In genomic region chr12:22250762-22251161, GRCh38 we compare ENCODE assay signal across 25 cellular contexts.
DNase-seq lines count a peak whose midpoint lies in the region; ATAC-seq and TF ChIP-seq lines count a peak whose summit lies in the region.
"Had no signal": no experiment of that assay in that cellular context is flagged by ENCODE, and none has a peak within 500 bp of the region (broad histone marks: within the 10 kb centered on the region; RNA-seq: fewer than 3 reads in every experiment).

No MANE protein-coding gene starts in this region.

- H3K4me3 Mint-ChIP-seq in natural killer cell treated with Interleukin-12 subunit alpha and Interleukin-12 subunit beta and Interleukin-15 and Interleukin-18, amount 100 ng/mL, for 72 hours, result no peak overlapping the region
- H3K4me3 Mint-ChIP-seq: activated naive CD8-positive, alpha-beta T cell treated with anti-CD3 and anti-CD28 coated beads for 36 hours; nephron progenitor cell had no signal

- ATAC-seq in natural killer cell treated with Interleukin-12 subunit alpha and Interleukin-12 subunit beta and Interleukin-15 and Interleukin-18, amount 100 ng/mL, for 72 hours, result no peak
- ATAC-seq in mucosa of descending colon, result no peak
- ATAC-seq: heart left ventricle, lower lobe of right lung had no signal

- in situ Hi-C loops in KBM-7 (cut with MboI; ENCODE audit: low pct_unique_long_range_greater_than_20kb, low sequenced_read_pairs), result no loop called here
- in situ Hi-C loops in SK-MEL-5 (cut with HindIII; ENCODE audit: low pct_unique_long_range_greater_than_20kb, low sequenced_read_pairs), result no loop called here

- H3K27ac Mint-ChIP-seq in natural killer cell treated with Interleukin-12 subunit alpha and Interleukin-12 subunit beta and Interleukin-15 and Interleukin-18, amount 100 ng/mL, for 72 hours, result no peak overlapping the region
- H3K27ac Mint-ChIP-seq: activated naive CD8-positive, alpha-beta T cell treated with anti-CD3 and anti-CD28 coated beads for 36 hours; nephron progenitor cell had no signal

- H3K9me3 Mint-ChIP-seq in natural killer cell treated with Interleukin-12 subunit alpha and Interleukin-12 subunit beta and Interleukin-15 and Interleukin-18, amount 100 ng/mL, for 72 hours, result no peaks in the 10 kb centered on the region
- H3K9me3 Mint-ChIP-seq: activated naive CD8-positive, alpha-beta T cell treated with anti-CD3 and anti-CD28 coated beads for 36 hours; nephron progenitor cell had no signal

- no peaks in the 10 kb centered on the region for H3K36me3 Mint-ChIP-seq in natural killer cell treated with Interleukin-12 subunit alpha and Interleukin-12 subunit beta and Interleukin-15 and Interleukin-18, amount 100 ng/mL, for 72 hours
- H3K36me3 Mint-ChIP-seq: activated naive CD8-positive, alpha-beta T cell treated with anti-CD3 and anti-CD28 coated beads for 36 hours had no signal

- peaks cover 0 to 3% of the 10 kb centered on the region in 2 donors for H3K4me1 Mint-ChIP-seq in natural killer cell treated with Interleukin-12 subunit alpha and Interleukin-12 subunit beta and Interleukin-15 and Interleukin-18, amount 100 ng/mL, for 72 hours (ENCODE audit: low read depth in 2 of 2)

- no peak overlapping the region for H3K4me3 ChIP-seq in mucosa of descending colon
- H3K4me3 ChIP-seq: coronary artery, heart left ventricle, lower lobe of right lung, ovary, stomach, thyroid gland had no signal

- no peaks in the 10 kb centered on the region for H3K4me1 ChIP-seq in mucosa of descending colon (ENCODE audit: low read depth)
- H3K4me1 ChIP-seq: lower lobe of right lung, thyroid gland had no signal

- H3K36me3 ChIP-seq in mucosa of descending colon (ENCODE audit: low read depth), result no peaks in the 10 kb centered on the region
- H3K36me3 ChIP-seq: heart left ventricle, lower lobe of right lung, ovary, stomach, thyroid gland had no signal

- H3K27me3 Mint-ChIP-seq in natural killer cell treated with Interleukin-12 subunit alpha and Interleukin-12 subunit beta and Interleukin-15 and Interleukin-18, amount 100 ng/mL, for 72 hours, result peaks cover 0 to 4% of the 10 kb centered on the region in 2 donors

- intact Hi-C loops in mucosa of descending colon (cut with DNase I, micrococcal nuclease), result no loop called here

- no peak for TF ChIP-seq CTCF in VCaP (conservative IDR thresholded peaks at IDR 0.05)
- no peak for TF ChIP-seq CTCF in mucosa of descending colon (IDR thresholded peaks at IDR 0.05)

- DNase-seq in AML-193 (lab: John Stamatoyannopoulos, UW) (peak; percentile 26), KBM-7 (peak; percentile 72), SK-MEL-5 (ENCODE audit: low read depth, low spot score) (peak; percentile 99), ureter (ENCODE audit: low spot score) (no peak), mucosa of descending colon (no peak), NAMALWA (ENCODE audit: low spot score) (no peak)
- DNase-seq in natural killer cell treated with Interleukin-12 subunit alpha and Interleukin-12 subunit beta and Interleukin-15 and Interleukin-18, amount 100 ng/mL, for 72 hours (ENCODE audit: low spot score), result no peak
- DNase-seq: activated effector memory CD4-positive, alpha-beta T cell treated with Interleukin-2 at 50 U/mL for 16 hours; activated naive CD8-positive, alpha-beta T cell treated with anti-CD3 and anti-CD28 coated beads for 36 hours; activated T-cell treated with anti-CD3 and anti-CD28 coated beads for 4 hours; DMS53; heart left ventricle; Karpas-422; lower lobe of right lung; NCI-H1105 treated with DMSO at 0.1 percent for 48 hours; NCI-H2081; NCI-H345; nephron progenitor cell; ovary; small intestine; stomach; thyroid gland had no signal

- H3K9me3 ChIP-seq in mucosa of descending colon, result no peaks in the 10 kb centered on the region
- H3K9me3 ChIP-seq: heart left ventricle, lower lobe of right lung, ovary, stomach, thyroid gland had no signal

- peak overlapping the region; percentile 71 for H3K27ac ChIP-seq in VCaP
- H3K27ac ChIP-seq: coronary artery, heart left ventricle, lower lobe of right lung, ovary, RWPE1, stomach, thyroid gland had no signal

Comparison
In these comparisons a context has a peak if more than half of its experiments do, and no peak if none do; other contexts are left out.
1. DNase-seq: peak in AML-193 (2 of 2), KBM-7 (single experiment) and SK-MEL-5 (single experiment); none in natural killer cell treated with Interleukin-12 subunit alpha and Interleukin-12 subunit beta and Interleukin-15 and Interleukin-18, amount 100 ng/mL, for 72 hours (single experiment), ureter (single experiment), mucosa of descending colon (0 of 3) and NAMALWA (single experiment).